Comparison of ENCODE assay signal across 1 cellular context in the genomic region with DNA sequence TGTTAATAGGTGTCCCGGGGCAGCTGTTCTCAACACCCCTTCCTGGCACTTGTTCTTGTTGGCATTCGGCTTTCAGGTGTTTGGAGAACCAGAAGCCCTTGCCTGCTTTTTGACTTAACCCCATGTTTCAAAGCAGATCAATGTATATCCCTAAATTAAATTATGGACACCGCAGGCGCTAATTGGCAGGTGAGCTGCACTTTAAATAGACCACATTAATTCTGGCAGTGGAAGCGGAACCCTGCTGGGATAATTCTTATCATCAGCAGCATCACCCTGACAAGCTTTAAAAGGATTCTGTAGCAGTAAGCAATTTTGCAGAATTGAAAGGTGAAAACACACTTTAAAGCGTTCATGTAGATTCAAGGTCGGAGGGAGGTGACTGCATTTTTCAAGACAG. TPM values are rescaled to one million over a fixed set of nuclear protein-coding genes. Genes with fewer than 3 reads are reported as not detected.
"Had no signal": no experiment of that assay in that cellular context is flagged by ENCODE, and none has a peak within 500 bp of the region (broad histone marks: within the 10 kb centered on the region; RNA-seq: fewer than 3 reads in every experiment).

No MANE protein-coding gene starts in this region.

RNA-seq across cellular contexts. Expression of a gene that starts 55.2 kb away (rescaled TPM):
- total RNA-seq: skeletal muscle tissue had no signal
